Comparison of ENCODE assay signal across 1 cellular context in the genomic region with DNA sequence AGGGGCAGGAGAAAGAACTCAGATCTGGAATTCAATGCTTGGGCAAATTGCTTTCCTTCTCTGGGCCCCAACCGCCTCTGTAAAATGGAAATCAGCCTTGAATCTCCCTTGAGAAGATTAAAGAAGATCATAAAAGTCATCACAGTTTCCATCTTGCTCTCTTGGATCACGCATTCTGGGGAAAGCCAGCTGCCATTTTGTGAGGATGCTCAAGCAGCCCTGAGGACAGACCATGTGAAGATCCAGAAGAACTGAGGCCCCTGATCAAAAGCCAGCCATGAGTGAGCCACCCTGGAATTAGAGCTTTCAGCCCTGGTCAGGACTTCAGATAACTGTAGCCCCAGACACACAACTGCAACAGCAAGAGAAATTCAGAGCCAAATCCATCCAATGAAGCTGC.
TF ChIP-seq lines count a peak whose summit lies in the region.

No MANE protein-coding gene starts in this region.

TF ChIP-seq in HEK293, 187 proteins besides CTCF, POLR2A, EP300 and RAD21 (continued from another document):
- TF ChIP-seq, protein P1, sequence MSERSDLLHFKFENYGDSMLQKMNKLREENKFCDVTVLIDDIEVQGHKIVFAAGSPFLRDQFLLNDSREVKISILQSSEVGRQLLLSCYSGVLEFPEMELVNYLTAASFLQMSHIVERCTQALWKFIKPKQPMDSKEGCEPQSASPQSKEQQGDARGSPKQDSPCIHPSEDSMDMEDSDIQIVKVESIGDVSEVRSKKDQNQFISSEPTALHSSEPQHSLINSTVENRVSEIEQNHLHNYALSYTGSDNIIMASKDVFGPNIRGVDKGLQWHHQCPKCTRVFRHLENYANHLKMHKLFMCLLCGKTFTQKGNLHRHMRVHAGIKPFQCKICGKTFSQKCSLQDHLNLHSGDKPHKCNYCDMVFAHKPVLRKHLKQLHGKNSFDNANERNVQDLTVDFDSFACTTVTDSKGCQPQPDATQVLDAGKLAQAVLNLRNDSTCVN (tag by site-specific recombination; optimal IDR thresholded peaks at IDR 0.05) = no peak
